11 cellular contexts compared by ENCODE assay signal in the genomic region with DNA sequence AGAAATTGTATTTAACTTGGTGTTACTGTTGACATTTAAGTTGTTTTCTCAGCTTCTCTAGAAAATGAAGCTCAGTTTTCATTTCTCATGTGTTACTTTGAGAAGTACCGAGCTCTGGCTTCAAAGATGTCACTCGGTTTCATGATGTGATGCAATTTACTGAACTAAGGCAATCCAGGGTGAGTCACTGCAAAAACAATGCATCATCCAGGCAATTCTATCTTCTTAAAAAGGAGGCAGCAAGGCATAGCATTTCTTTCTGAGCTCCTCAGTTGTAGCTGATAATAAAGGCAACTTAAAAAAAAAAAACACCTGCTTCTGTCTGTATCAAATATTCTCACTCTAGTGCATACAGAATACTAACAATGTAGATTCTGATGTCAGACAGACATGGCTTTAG.
DNase-seq lines count a peak whose midpoint lies in the region; ATAC-seq and TF ChIP-seq lines count a peak whose summit lies in the region.
"Had no signal": no experiment of that assay in that cellular context is flagged by ENCODE, and none has a peak within 500 bp of the region (broad histone marks: within the 10 kb centered on the region; RNA-seq: fewer than 3 reads in every experiment).

No MANE protein-coding gene starts in this region.

- 58% methylated on average over 2 of the region's 2 CpGs for WGBS in right cardiac atrium

- peak; percentile 73 to 89 for ATAC-seq in right cardiac atrium
- ATAC-seq in SK-N-SH treated with all-trans-retinoic acid at 6 μM for 48 hours: 0 out of 3 replicates have a peak, but pooled peaks have one; percentile 18
- ATAC-seq: natural killer cell had no signal

- no peaks in the 10 kb centered on the region for H3K4me1 ChIP-seq in right cardiac atrium (ENCODE audit: control insufficient read depth, insufficient read depth, low read length)

- H3K27me3 ChIP-seq in right cardiac atrium (ENCODE audit: control insufficient read depth, insufficient read depth): no peaks in the 10 kb centered on the region

- intact Hi-C loops in right cardiac atrium (cut with DNase I) (no loop called here), cardiac septum (cut with DNase I) (no loop called here)

- no peak overlapping the region for H3K4me3 ChIP-seq in right cardiac atrium (ENCODE audit: low read length)

- no peak overlapping the region for H3K27ac ChIP-seq in right cardiac atrium (ENCODE audit: low read length)

- DNase-seq in right cardiac atrium (no peak), cardiac septum (ENCODE audit: low spot score) (no peak), fibroblast of peridontal ligament (ENCODE audit: extremely low read depth) (peak; percentile 74), GDM1 (lab: John Stamatoyannopoulos, UW) (no peak)
- DNase-seq in activated CD4-positive, alpha-beta T cell treated with anti-CD3 and anti-CD28 coated beads, Interleukin-2, amount 50 U/mL, for 4 hours: no peak
- no peak for DNase-seq in activated T-cell treated with anti-CD3 and anti-CD28 coated beads, Interleukin-2, amount 50 U/mL, for 48 hours
- no peak for DNase-seq in activated naive CD4-positive, alpha-beta T cell treated with Interleukin-2 at 50 U/mL for 16 hours
- DNase-seq: activated gamma-delta T cell, natural killer cell, NCI-H1048 had no signal

- H3K9me3 ChIP-seq in right cardiac atrium (ENCODE audit: control insufficient read depth, low read length): no peaks in the 10 kb centered on the region

TF ChIP-seq in SK-N-SH treated with all-trans-retinoic acid at 6 μM for 48 hours, 23 proteins besides CTCF, POLR2A, EP300 and RAD21:
- TF ChIP-seq ZNF565 (CRISPR knock-in tag; conservative IDR thresholded peaks at IDR 0.05; ENCODE audit: low read depth): no peak
- TF ChIP-seq ZC3H10 (CRISPR knock-in tag; IDR thresholded peaks at IDR 0.05): no peak
- TF ChIP-seq ZNF70 (CRISPR knock-in tag; IDR thresholded peaks at IDR 0.05): no peak
- TF ChIP-seq ZFP3 (CRISPR knock-in tag; IDR thresholded peaks at IDR 0.05): no peak
- no peak for TF ChIP-seq ESRRG (CRISPR knock-in tag; IDR thresholded peaks at IDR 0.05)
- no peak for TF ChIP-seq ISL1 (CRISPR knock-in tag; IDR thresholded peaks at IDR 0.05)
- TF ChIP-seq GLIS3 (CRISPR knock-in tag; IDR thresholded peaks at IDR 0.05): no peak
- no peak for TF ChIP-seq SNAI2 (CRISPR knock-in tag; IDR thresholded peaks at IDR 0.05)
- TF ChIP-seq, protein P1, sequence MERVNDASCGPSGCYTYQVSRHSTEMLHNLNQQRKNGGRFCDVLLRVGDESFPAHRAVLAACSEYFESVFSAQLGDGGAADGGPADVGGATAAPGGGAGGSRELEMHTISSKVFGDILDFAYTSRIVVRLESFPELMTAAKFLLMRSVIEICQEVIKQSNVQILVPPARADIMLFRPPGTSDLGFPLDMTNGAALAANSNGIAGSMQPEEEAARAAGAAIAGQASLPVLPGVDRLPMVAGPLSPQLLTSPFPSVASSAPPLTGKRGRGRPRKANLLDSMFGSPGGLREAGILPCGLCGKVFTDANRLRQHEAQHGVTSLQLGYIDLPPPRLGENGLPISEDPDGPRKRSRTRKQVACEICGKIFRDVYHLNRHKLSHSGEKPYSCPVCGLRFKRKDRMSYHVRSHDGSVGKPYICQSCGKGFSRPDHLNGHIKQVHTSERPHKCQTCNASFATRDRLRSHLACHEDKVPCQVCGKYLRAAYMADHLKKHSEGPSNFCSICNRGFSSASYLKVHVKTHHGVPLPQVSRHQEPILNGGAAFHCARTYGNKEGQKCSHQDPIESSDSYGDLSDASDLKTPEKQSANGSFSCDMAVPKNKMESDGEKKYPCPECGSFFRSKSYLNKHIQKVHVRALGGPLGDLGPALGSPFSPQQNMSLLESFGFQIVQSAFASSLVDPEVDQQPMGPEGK (CRISPR knock-in tag; IDR thresholded peaks at IDR 0.05; ENCODE audit: borderline replicate concordance): no peak
- no peak for TF ChIP-seq TCF4 (CRISPR knock-in tag; IDR thresholded peaks at IDR 0.05; ENCODE audit: borderline replicate concordance)
- TF ChIP-seq CSDC2 (CRISPR knock-in tag; IDR thresholded peaks at IDR 0.05): no peak
